ENCODE assay signal across 11 cellular contexts in the genomic region with DNA sequence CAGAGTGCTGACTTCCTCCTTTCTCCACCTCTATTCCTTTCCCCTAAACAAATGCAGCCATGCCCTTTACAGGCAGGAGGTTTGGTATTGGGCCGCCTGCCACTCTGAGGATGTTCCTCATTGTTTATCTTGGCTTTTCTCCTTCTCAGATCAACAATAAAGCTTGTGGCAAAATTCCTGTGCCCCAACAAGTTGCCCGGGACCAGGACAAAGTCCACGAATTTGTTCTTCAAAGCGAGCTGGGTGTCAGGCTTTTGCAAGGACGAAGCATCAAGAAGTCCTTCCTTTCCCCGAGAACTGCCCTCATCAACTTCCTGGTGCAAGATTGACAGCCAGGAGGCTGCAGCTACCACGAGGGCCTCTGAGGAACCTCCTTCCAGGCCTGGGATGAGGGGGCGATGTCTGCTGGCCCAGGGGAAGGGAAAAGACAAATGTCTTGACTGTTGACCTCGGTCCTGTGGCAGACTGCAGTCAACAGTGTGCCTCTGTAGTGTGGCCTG. TPM values are rescaled to one million over a fixed set of nuclear protein-coding genes. Genes with fewer than 3 reads are reported as not detected.
DNase-seq lines count a peak whose midpoint lies in the region; ATAC-seq and TF ChIP-seq lines count a peak whose summit lies in the region.
"Had no signal": no experiment of that assay in that cellular context is flagged by ENCODE, and none has a peak within 500 bp of the region (broad histone marks: within the 10 kb centered on the region; RNA-seq: fewer than 3 reads in every experiment).

No MANE protein-coding gene starts in this region.

- no peak overlapping the region for H3K4ac ChIP-seq in H9 (ENCODE audit: low read depth, low read length)

- H3K4me2 ChIP-seq in H9 (ENCODE audit: insufficient read depth, insufficient read length, low read length), result no peak overlapping the region
- H3K4me2 ChIP-seq in fibroblast of lung (ENCODE audit: extremely low read depth, insufficient read depth, low read length), result no peak overlapping the region

- H3K9me3 Mint-ChIP-seq in H9, result no peaks in the 10 kb centered on the region
- no peaks in the 10 kb centered on the region for H3K9me3 Mint-ChIP-seq in naive thymus-derived CD4-positive, alpha-beta T cell
- H3K9me3 Mint-ChIP-seq: CD8-positive, alpha-beta memory T cell; T-cell had no signal

- no CpG with 5 or more reads among the region's 9 CpGs for WGBS in H9 (ENCODE audit: extremely low coverage, insufficient read length, low lambda C conversion rate)
- 75 to 78% (median 78%) methylated on average over 9 of the region's 9 CpGs for WGBS in psoas muscle, 3 donors

- no peaks in the 10 kb centered on the region for H3K27me3 ChIP-seq in H9 (ENCODE audit: insufficient read depth, low read length)
- H3K27me3 ChIP-seq in SJCRH30, result no peaks in the 10 kb centered on the region
- H3K27me3 ChIP-seq in fibroblast of lung (ENCODE audit: control insufficient read depth, insufficient read depth, low read length), result no peaks in the 10 kb centered on the region
- no peaks in the 10 kb centered on the region for H3K27me3 ChIP-seq in psoas muscle (ENCODE audit: insufficient read depth in 3 of 3, low read length in 2 of 3)
- H3K27me3 ChIP-seq in naive thymus-derived CD4-positive, alpha-beta T cell (ENCODE audit: control insufficient read depth in 2 of 2, insufficient read depth in 2 of 2, low read length in 2 of 2), result no peaks in the 10 kb centered on the region
- H3K27me3 ChIP-seq: testis had no signal

- no peak overlapping the region for H2AK5ac ChIP-seq in H9 (ENCODE audit: insufficient read length, low read length)

- H3K4me1 ChIP-seq in H9 (ENCODE audit: insufficient read depth, low read length), result no peaks in the 10 kb centered on the region
- peaks cover 61% of the 10 kb centered on the region for H3K4me1 ChIP-seq in SJCRH30
- H3K4me1 ChIP-seq in fibroblast of lung (ENCODE audit: control insufficient read depth, extremely low read depth, insufficient read depth, low read length), result peaks cover 47% of the 10 kb centered on the region
- H3K4me1 ChIP-seq in psoas muscle, result peaks cover 69% of the 10 kb centered on the region
- H3K4me1 ChIP-seq in naive thymus-derived CD4-positive, alpha-beta T cell (ENCODE audit: control insufficient read depth in 2 of 2, insufficient read depth in 2 of 2, low read length in 2 of 2), result no peaks in the 10 kb centered on the region

- no peaks in the 10 kb centered on the region for H3K27me3 Mint-ChIP-seq in H9 (ENCODE audit: low read depth)
- H3K27me3 Mint-ChIP-seq in naive thymus-derived CD4-positive, alpha-beta T cell, result no peaks in the 10 kb centered on the region
- H3K27me3 Mint-ChIP-seq: CD8-positive, alpha-beta memory T cell; T-cell had no signal

- no peak overlapping the region for H3K27ac ChIP-seq in H9 (ENCODE audit: insufficient read length, low read depth, low read length)
- H3K27ac ChIP-seq in SJCRH30, result peak overlapping the region; percentile 41; the same call in 1 of the 2 replicates
- H3K27ac ChIP-seq in fibroblast of lung (ENCODE audit: insufficient read depth, low read length), result peak overlapping the region; percentile 15
- peak overlapping the region; percentile 63 for H3K27ac ChIP-seq in psoas muscle
- H3K27ac ChIP-seq in naive thymus-derived CD4-positive, alpha-beta T cell (ENCODE audit: low read depth, low read length), result no peak overlapping the region
- H3K27ac ChIP-seq: testis had no signal

- peaks cover 13 to 16% (median 14%) of the 10 kb centered on the region in 3 experiments for H3K36me3 Mint-ChIP-seq in H9 (ENCODE audit: insufficient read depth in 1 of 3, low read depth in 3 of 3)
- H3K36me3 Mint-ChIP-seq in naive thymus-derived CD4-positive, alpha-beta T cell, result peaks cover 0 to 19% (median 9%) of the 10 kb centered on the region in 5 donors

- H3K27ac Mint-ChIP-seq in H9, result peak overlapping the region in 2 of 3 experiments; percentile 37 to 44; a peak in 2 of 7 replicates
- no peak overlapping the region for H3K27ac Mint-ChIP-seq in naive thymus-derived CD4-positive, alpha-beta T cell

- H3K14ac ChIP-seq in H9 (ENCODE audit: insufficient read depth, low read length), result no peak overlapping the region; the same call in 1 of the 2 replicates

- H2AFZ ChIP-seq in H9 (ENCODE audit: low read length) (no peak overlapping the region), fibroblast of lung (ENCODE audit: low read length) (no peak overlapping the region)

- no peaks in the 10 kb centered on the region for H3K36me3 ChIP-seq in SJCRH30
- H3K36me3 ChIP-seq in fibroblast of lung (ENCODE audit: control insufficient read depth, insufficient read depth, low read length), result no peaks in the 10 kb centered on the region
- H3K36me3 ChIP-seq in psoas muscle (ENCODE audit: insufficient read depth in 1 of 2, low read depth in 1 of 2), result no peaks in the 10 kb centered on the region
- H3K36me3 ChIP-seq in naive thymus-derived CD4-positive, alpha-beta T cell (ENCODE audit: control insufficient read depth in 2 of 3, insufficient read depth in 3 of 3, low read length in 3 of 3), result peaks cover 0 to 17% (median 0%) of the 10 kb centered on the region in 3 experiments

- H3K9me3 ChIP-seq in H9 (ENCODE audit: control insufficient read depth, low read depth, low read length) (no peaks in the 10 kb centered on the region), SJCRH30 (replicated peaks) (no peaks in the 10 kb centered on the region), fibroblast of lung (ENCODE audit: control insufficient read depth, insufficient read depth, low read depth, low read length) (no peaks in the 10 kb centered on the region), psoas muscle (no peaks in the 10 kb centered on the region)
- no peaks in the 10 kb centered on the region for H3K9me3 ChIP-seq in naive thymus-derived CD4-positive, alpha-beta T cell (ENCODE audit: control insufficient read depth in 2 of 3, low read length in 3 of 3)
- H3K9me3 ChIP-seq: testis had no signal

- POLR2A ChIA-PET in naive thymus-derived CD4-positive, alpha-beta T cell (lab: Charles Lee), result no interaction called here

- CTCF ChIA-PET in naive thymus-derived CD4-positive, alpha-beta T cell (lab: Charles Lee), result no interaction called here

- TF ChIP-seq CTCF in H9 (conservative IDR thresholded peaks at IDR 0.05), result no peak
- TF ChIP-seq CTCF in fibroblast of lung (conservative IDR thresholded peaks at IDR 0.05 in 1 of 2, IDR thresholded peaks at IDR 0.05 in 1 of 2; ENCODE audit: low read depth in 1 of 2, low read length in 2 of 2), result no peak
- TF ChIP-seq CTCF in psoas muscle (IDR thresholded peaks at IDR 0.05), result no peak

- no peak overlapping the region for H3K18ac ChIP-seq in H9 (ENCODE audit: insufficient read length, low read depth, low read length)

- H2BK20ac ChIP-seq in H9 (ENCODE audit: low read depth, low read length, poor library complexity, severe bottlenecking), result no peak overlapping the region

- intact Hi-C loops in psoas muscle (cut with DNase I), result loop anchor here in 1 of 2 donors (5.0 kb wide), 1 partner anchor 45 kb away; a partner anchor contains a TSS
- intact Hi-C loops in naive thymus-derived CD4-positive, alpha-beta T cell (cut with micrococcal nuclease), result no loop called here

- no peak overlapping the region; a peak in 1 of 5 replicates for H3K4me3 Mint-ChIP-seq in H9
- H3K4me3 Mint-ChIP-seq in naive thymus-derived CD4-positive, alpha-beta T cell, result peak overlapping the region in 1 of 10 donors; percentile 21
- H3K4me3 Mint-ChIP-seq: CD8-positive, alpha-beta memory T cell; T-cell had no signal

- H4K91ac ChIP-seq in H9 (ENCODE audit: insufficient read length, low read depth, low read length), result no peak overlapping the region

- peaks cover 3 to 7% of the 10 kb centered on the region in 2 experiments for H3K4me1 Mint-ChIP-seq in H9
- peaks cover 0 to 12% (median 0%) of the 10 kb centered on the region in 7 donors for H3K4me1 Mint-ChIP-seq in naive thymus-derived CD4-positive, alpha-beta T cell

- no peak overlapping the region for H3T11ph ChIP-seq in H9 (ENCODE audit: low read length)

- DNase-seq in H9 (no peak), SJCRH30 (no peak), fibroblast of lung (ENCODE audit: low read depth in 2 of 2) (no peak), psoas muscle (no peak), NCI-H128 (lab: John Stamatoyannopoulos, UW; ENCODE audit: unreplicated experiment) (no peak)
- no peak for DNase-seq in stimulated activated CD4-positive, alpha-beta T cell treated with anti-CD3 and anti-CD28 coated beads, Interleukin-4, amount 100 ng/mL, for 4 hours
- no peak for DNase-seq in naive thymus-derived CD4-positive, alpha-beta T cell

- no peak overlapping the region for H4K8ac ChIP-seq in H9 (replicated peaks; ENCODE audit: insufficient read length, low read depth, low read length)

- ATAC-seq in psoas muscle (no peak), GM18867 (IDR thresholded peaks at IDR 0.05; ENCODE audit: unreplicated experiment) (no peak)
- no peak for ATAC-seq in naive thymus-derived CD4-positive, alpha-beta T cell
- ATAC-seq: T-cell had no signal

- H3K23ac ChIP-seq in H9 (ENCODE audit: insufficient read length, low read depth, low read length), result no peak overlapping the region

- no peak overlapping the region for H4K5ac ChIP-seq in H9 (ENCODE audit: insufficient read length, low read depth, low read length)

- no peak overlapping the region for H2BK12ac ChIP-seq in H9 (ENCODE audit: insufficient read length, low read depth, low read length)

- no peaks in the 10 kb centered on the region for H3K79me1 ChIP-seq in H9 (ENCODE audit: insufficient read depth, low read depth, low read length, poor library complexity, severe bottlenecking)

- no peak overlapping the region for H3K56ac ChIP-seq in H9 (ENCODE audit: insufficient read length, low read depth, low read length)

- no peak overlapping the region for H2BK120ac ChIP-seq in H9 (ENCODE audit: low read depth, low read length, poor library complexity, severe bottlenecking)

- H3K4me3 ChIP-seq in SJCRH30 (no peak overlapping the region), fibroblast of lung (replicated peaks in 1 of 4; ENCODE audit: control extremely low read depth in 1 of 4, insufficient read depth in 1 of 4, low read depth in 3 of 4, low read length in 4 of 4) (no peak overlapping the region), psoas muscle (no peak overlapping the region)
- H3K4me3 ChIP-seq in naive thymus-derived CD4-positive, alpha-beta T cell (ENCODE audit: low read length), result no peak overlapping the region
- H3K4me3 ChIP-seq: testis had no signal

- no peaks in the 10 kb centered on the region for H3K79me2 ChIP-seq in H9 (ENCODE audit: insufficient read depth, low read length)
- no peaks in the 10 kb centered on the region for H3K79me2 ChIP-seq in fibroblast of lung (ENCODE audit: control insufficient read depth, insufficient read depth, low read length)

- no peaks in the 10 kb centered on the region for H3K23me2 ChIP-seq in H9 (ENCODE audit: insufficient read length, low read depth, low read length, poor library complexity, severe bottlenecking)

- H3K9ac ChIP-seq in H9 (ENCODE audit: extremely low read depth, insufficient read length, low read length), result no peak overlapping the region
- no peak overlapping the region for H3K9ac ChIP-seq in fibroblast of lung (ENCODE audit: insufficient read depth, low read length)

- no peak overlapping the region for H2BK15ac ChIP-seq in H9 (ENCODE audit: low read depth, low read length)

- H2BK5ac ChIP-seq in H9 (ENCODE audit: insufficient read length, low read length), result no peak overlapping the region

- H4K20me1 ChIP-seq in H9 (ENCODE audit: control insufficient read depth, insufficient read depth, insufficient read length) (no peaks in the 10 kb centered on the region), fibroblast of lung (ENCODE audit: control insufficient read depth, extremely low read depth, insufficient read depth, low read length) (no peaks in the 10 kb centered on the region)

RNA-seq across cellular contexts. Expression of a gene that starts 47.3 kb away (rescaled TPM):
- total RNA-seq in H9 (2021), result 34.6 and 34.8 TPM in 2 replicates
- total RNA-seq in SJCRH30 (2014; rRNA removed; shearing (Covaris generic)), result 25.0 and 28.0 TPM in 2 replicates
- total RNA-seq in fibroblast of lung, result 20.0 and 33.9 TPM in 2 replicates
- polyA plus RNA-seq in fibroblast of lung, result 16.0 and 16.8 TPM in 2 replicates
- polyA plus RNA-seq in fibroblast of lung (2012), result 19.7 and 20.4 TPM in 2 replicates
- 148 and 253 TPM in 2 replicates for polyA minus RNA-seq in fibroblast of lung (ENCODE audit: low replicate concordance)
- 10 to 100 TPM; 22.5 to 34.1 (median 32.0) TPM for total RNA-seq in psoas muscle
- polyA plus RNA-seq in psoas muscle, result 1 to 10 TPM; 3.3 to 9.1 (median 5.5) TPM
- total RNA-seq in naive thymus-derived CD4-positive, alpha-beta T cell, result 10 to 100 TPM; 26.0 to 49.3 (median 28.6) TPM
- 1 to 10 TPM; 5.9 to 6.1 TPM for polyA plus RNA-seq in naive thymus-derived CD4-positive, alpha-beta T cell

Comparison
In these comparisons a context has a peak if more than half of its experiments do, and no peak if none do; other contexts are left out.
1. H3K27ac ChIP-seq: peak in SJCRH30 (single experiment), fibroblast of lung (single experiment) and psoas muscle (single experiment); none in H9 (single experiment) and naive thymus-derived CD4-positive, alpha-beta T cell (single experiment).
2. H3K27ac Mint-ChIP-seq: peak in H9 (2 of 3); none in naive thymus-derived CD4-positive, alpha-beta T cell (0 of 9).